Comparison of ENCODE assay signal across 1 cellular context in the genomic region with DNA sequence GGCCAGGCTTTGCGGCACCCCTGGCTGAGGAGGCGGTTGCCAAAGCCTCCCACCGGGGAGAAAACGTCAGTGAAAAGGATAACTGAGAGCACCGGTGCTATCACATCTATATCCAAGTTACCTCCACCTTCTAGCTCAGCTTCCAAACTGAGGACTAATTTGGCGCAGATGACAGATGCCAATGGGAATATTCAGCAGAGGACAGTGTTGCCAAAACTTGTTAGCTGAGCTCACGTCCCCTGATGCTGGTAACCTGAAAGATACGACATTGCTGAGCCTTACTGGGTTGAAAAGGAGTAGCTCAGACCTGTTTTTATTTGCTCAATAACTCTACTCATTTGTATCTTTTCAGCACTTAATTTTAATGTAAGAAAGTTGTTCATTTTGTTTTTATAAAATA.
TF ChIP-seq lines count a peak whose summit lies in the region.

No MANE protein-coding gene starts in this region.

TF ChIP-seq in SK-N-SH treated with all-trans-retinoic acid at 6 μM for 48 hours, 23 proteins besides CTCF, POLR2A, EP300 and RAD21 (continued from another document):
- TF ChIP-seq, protein P1, sequence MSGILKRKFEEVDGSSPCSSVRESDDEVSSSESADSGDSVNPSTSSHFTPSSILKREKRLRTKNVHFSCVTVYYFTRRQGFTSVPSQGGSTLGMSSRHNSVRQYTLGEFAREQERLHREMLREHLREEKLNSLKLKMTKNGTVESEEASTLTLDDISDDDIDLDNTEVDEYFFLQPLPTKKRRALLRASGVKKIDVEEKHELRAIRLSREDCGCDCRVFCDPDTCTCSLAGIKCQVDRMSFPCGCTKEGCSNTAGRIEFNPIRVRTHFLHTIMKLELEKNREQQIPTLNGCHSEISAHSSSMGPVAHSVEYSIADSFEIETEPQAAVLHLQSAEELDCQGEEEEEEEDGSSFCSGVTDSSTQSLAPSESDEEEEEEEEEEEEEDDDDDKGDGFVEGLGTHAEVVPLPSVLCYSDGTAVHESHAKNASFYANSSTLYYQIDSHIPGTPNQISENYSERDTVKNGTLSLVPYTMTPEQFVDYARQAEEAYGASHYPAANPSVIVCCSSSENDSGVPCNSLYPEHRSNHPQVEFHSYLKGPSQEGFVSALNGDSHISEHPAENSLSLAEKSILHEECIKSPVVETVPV (CRISPR knock-in tag; IDR thresholded peaks at IDR 0.05) = no peak
- TF ChIP-seq ESRRG (CRISPR knock-in tag; IDR thresholded peaks at IDR 0.05) = no peak
- TF ChIP-seq ARNTL (CRISPR knock-in tag; IDR thresholded peaks at IDR 0.05; ENCODE audit: borderline replicate concordance, low read depth) = no peak
- no peak for TF ChIP-seq BACH2 (CRISPR knock-in tag; IDR thresholded peaks at IDR 0.05; ENCODE audit: borderline replicate concordance)
- no peak for TF ChIP-seq CSDC2 (CRISPR knock-in tag; IDR thresholded peaks at IDR 0.05)
- no peak for TF ChIP-seq TSHZ2 (CRISPR knock-in tag; IDR thresholded peaks at IDR 0.05)
- TF ChIP-seq GLIS3 (CRISPR knock-in tag; IDR thresholded peaks at IDR 0.05) = no peak
- no peak for TF ChIP-seq TOX (CRISPR knock-in tag; IDR thresholded peaks at IDR 0.05; ENCODE audit: borderline replicate concordance)
- TF ChIP-seq PPARA (CRISPR knock-in tag; IDR thresholded peaks at IDR 0.05; ENCODE audit: borderline replicate concordance) = no peak
- no peak for TF ChIP-seq PATZ1 (CRISPR knock-in tag; IDR thresholded peaks at IDR 0.05; ENCODE audit: borderline replicate concordance)
- TF ChIP-seq SNAI2 (CRISPR knock-in tag; IDR thresholded peaks at IDR 0.05) = no peak
- no peak for TF ChIP-seq POU6F1 (CRISPR knock-in tag; IDR thresholded peaks at IDR 0.05; ENCODE audit: borderline replicate concordance, low read depth)
- TF ChIP-seq ZC3H10 (CRISPR knock-in tag; IDR thresholded peaks at IDR 0.05) = no peak
